Comparison of ENCODE assay signal across 9 cellular contexts in the genomic region with DNA sequence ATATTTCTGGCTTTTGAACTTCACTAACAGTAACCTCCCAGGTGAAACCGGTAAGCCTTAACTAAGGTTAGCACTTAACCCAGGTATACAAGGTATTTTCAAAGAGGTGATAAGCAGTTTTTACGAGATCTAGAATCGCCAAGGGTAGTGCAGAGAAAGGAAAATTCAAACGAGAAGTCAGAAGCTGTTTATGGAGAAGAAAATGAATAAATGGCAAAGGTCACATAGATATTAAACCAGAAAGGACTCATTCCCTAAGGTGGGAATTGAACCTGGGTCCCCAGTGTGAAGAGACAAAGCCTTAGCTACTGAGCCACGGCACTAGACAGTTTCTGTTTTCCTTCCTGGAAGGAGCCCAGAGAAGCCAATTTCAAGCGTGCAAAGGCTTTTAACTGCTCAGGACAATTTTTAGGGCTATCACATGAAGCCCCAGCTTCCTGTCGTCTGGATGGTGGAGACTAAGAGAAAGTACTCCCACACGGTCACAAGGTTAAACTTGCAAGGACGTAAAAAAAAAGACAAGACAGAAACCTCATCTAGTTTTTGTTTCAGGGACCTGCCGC. TPM values are rescaled to one million over a fixed set of nuclear protein-coding genes. Genes with fewer than 3 reads are reported as not detected.
DNase-seq lines count a peak whose midpoint lies in the region; ATAC-seq and TF ChIP-seq lines count a peak whose summit lies in the region.
"Had no signal": no experiment of that assay in that cellular context is flagged by ENCODE, and none has a peak within 500 bp of the region (broad histone marks: within the 10 kb centered on the region; RNA-seq: fewer than 3 reads in every experiment).

No MANE protein-coding gene starts in this region.

- H3K36me3 ChIP-seq in mucosa of descending colon (ENCODE audit: low read depth): no peaks in the 10 kb centered on the region

- no peaks in the 10 kb centered on the region for H3K27me3 Mint-ChIP-seq in activated naive CD4-positive, alpha-beta T cell treated with anti-CD3 and anti-CD28 coated beads for 36 hours (ENCODE audit: low read depth)

- ATAC-seq in mucosa of descending colon: peak; percentile 12
- ATAC-seq in HG02610 (IDR thresholded peaks at IDR 0.05; ENCODE audit: unreplicated experiment): no peak
- ATAC-seq in HG03457 (IDR thresholded peaks at IDR 0.05; ENCODE audit: unreplicated experiment): no peak

- peaks cover 14% of the 10 kb centered on the region for H3K36me3 Mint-ChIP-seq in activated naive CD4-positive, alpha-beta T cell treated with anti-CD3 and anti-CD28 coated beads for 36 hours (ENCODE audit: low read depth)

- H3K27ac Mint-ChIP-seq in activated naive CD4-positive, alpha-beta T cell treated with anti-CD3 and anti-CD28 coated beads for 36 hours: peak overlapping the region; percentile 65

- H3K4me3 Mint-ChIP-seq in activated naive CD4-positive, alpha-beta T cell treated with anti-CD3 and anti-CD28 coated beads for 36 hours: peak overlapping the region; percentile 14

- peaks cover 44% of the 10 kb centered on the region for H3K4me1 ChIP-seq in mucosa of descending colon (ENCODE audit: low read depth)

- peaks cover 45% of the 10 kb centered on the region for H3K4me1 Mint-ChIP-seq in activated naive CD4-positive, alpha-beta T cell treated with anti-CD3 and anti-CD28 coated beads for 36 hours (ENCODE audit: low read depth)

- H3K4me3 ChIP-seq in AG10803 (ENCODE audit: low read length): no peak overlapping the region
- no peak overlapping the region for H3K4me3 ChIP-seq in mucosa of descending colon

- H3K9me3 Mint-ChIP-seq in activated naive CD4-positive, alpha-beta T cell treated with anti-CD3 and anti-CD28 coated beads for 36 hours: no peaks in the 10 kb centered on the region

- peak; percentile 17 for DNase-seq in AG10803 (ENCODE audit: low read depth)
- peak; percentile 10 for DNase-seq in LoVo (ENCODE audit: low spot score)
- peak; percentile 61 for DNase-seq in activated naive CD4-positive, alpha-beta T cell treated with anti-CD3 and anti-CD28 coated beads for 36 hours
- DNase-seq in mucosa of descending colon: peak in 1 of 3 donors; percentile 66
- no peak for DNase-seq in NCI-H1436 treated with DMSO at 0.1 percent for 48 hours (lab: John Stamatoyannopoulos, UW)
- DNase-seq in NAMALWA (ENCODE audit: low spot score): no peak
- DNase-seq: NCI-H1417 had no signal

- no peak for TF ChIP-seq CTCF in AG10803 (conservative IDR thresholded peaks at IDR 0.05; ENCODE audit: low read length)
- TF ChIP-seq CTCF in mucosa of descending colon (IDR thresholded peaks at IDR 0.05): no peak

- CTCF ChIA-PET in activated naive CD4-positive, alpha-beta T cell treated with anti-CD3 and anti-CD28 coated beads for 36 hours (lab: Charles Lee): interaction anchor here (0.7 to 2.3 kb wide), 10 partner anchors 12 to 337 kb away, joined by 3 to 11 read pairs (median 4); no protein-coding TSS in a partner anchor

- intact Hi-C loops in activated naive CD4-positive, alpha-beta T cell treated with anti-CD3 and anti-CD28 coated beads for 36 hours (cut with micrococcal nuclease): loop anchor here (1.0 kb wide), 2 partner anchors 71 to 115 kb away; no protein-coding TSS in a partner anchor
- intact Hi-C loops in mucosa of descending colon (cut with DNase I, micrococcal nuclease): no loop called here

- no peaks in the 10 kb centered on the region for H3K9me3 ChIP-seq in mucosa of descending colon

RNA-seq across cellular contexts. Expression of a gene that starts 5.7 kb away (rescaled TPM):
- 10 to 100 TPM; 13.4 to 13.6 TPM for total RNA-seq in activated naive CD4-positive, alpha-beta T cell treated with anti-CD3 and anti-CD28 coated beads for 36 hours
- 10 to 100 TPM in 2 of 3 donors, 1 to 10 TPM in 1; 8.9 to 22.5 (median 13.3) TPM for total RNA-seq in mucosa of descending colon

RNA-seq across cellular contexts. Expression of a gene that starts 18.6 kb away (rescaled TPM):
- total RNA-seq in activated naive CD4-positive, alpha-beta T cell treated with anti-CD3 and anti-CD28 coated beads for 36 hours: 10 to 100 TPM; 28.1 to 28.6 TPM
- under 1 TPM in 2 of 3 donors, not detected in 1; 0.09 to 0.10 TPM for total RNA-seq in mucosa of descending colon

RNA-seq across cellular contexts. Expression of a gene that starts 44.0 kb away (rescaled TPM):
- 100 to 1,000 TPM; 126 to 134 TPM for total RNA-seq in activated naive CD4-positive, alpha-beta T cell treated with anti-CD3 and anti-CD28 coated beads for 36 hours
- 1 to 10 TPM; 4.5 to 5.8 (median 5.3) TPM for total RNA-seq in mucosa of descending colon

RNA-seq across cellular contexts. Expression of a gene that starts 50.4 kb away (rescaled TPM):
- 100 to 1,000 TPM; 728 to 759 TPM for total RNA-seq in activated naive CD4-positive, alpha-beta T cell treated with anti-CD3 and anti-CD28 coated beads for 36 hours
- total RNA-seq in mucosa of descending colon: 10 to 100 TPM; 15.3 to 26.8 (median 16.4) TPM

Comparison
In these comparisons a context has a peak if more than half of its experiments do, and no peak if none do; other contexts are left out.
1. DNase-seq: peak in AG10803 (single experiment), LoVo (single experiment) and activated naive CD4-positive, alpha-beta T cell treated with anti-CD3 and anti-CD28 coated beads for 36 hours (single experiment); none in NCI-H1436 treated with DMSO at 0.1 percent for 48 hours (single experiment) and NAMALWA (single experiment).
2. RNA of a gene that starts 18.6 kb away (total RNA-seq): 28.1 to 28.6 TPM in activated naive CD4-positive, alpha-beta T cell treated with anti-CD3 and anti-CD28 coated beads for 36 hours; 0.09 to 0.10 TPM in mucosa of descending colon; every median in the first group is over 10 times any median in the second.
3. RNA of a gene that starts 44.0 kb away (total RNA-seq): 126 to 134 TPM in activated naive CD4-positive, alpha-beta T cell treated with anti-CD3 and anti-CD28 coated beads for 36 hours; 4.5 to 5.8 TPM in mucosa of descending colon; every median in the first group is over 10 times any median in the second.